In the genomic region with DNA sequence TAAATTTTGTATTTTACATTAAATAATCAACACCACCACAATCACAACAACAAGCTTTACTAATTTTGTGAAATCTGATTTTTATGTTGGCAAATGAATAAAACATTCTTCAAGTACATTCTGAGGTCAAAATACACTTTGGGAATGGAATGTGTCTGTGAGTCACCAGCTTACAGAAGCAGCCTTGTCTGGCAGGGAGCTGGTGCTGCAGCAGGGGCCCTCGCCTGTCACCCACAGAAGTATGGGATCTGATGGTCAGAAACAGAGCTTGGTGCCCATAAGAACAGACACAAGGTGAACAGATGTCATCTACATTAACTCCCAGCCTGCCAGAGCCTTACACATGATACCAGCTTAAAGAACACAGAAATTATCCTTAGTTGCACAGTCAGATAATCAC, we compare ENCODE assay signal across 13 cellular contexts.
A peak's percentile ranks its signal among the peaks of the same experiment; 100 is the strongest.
DNase-seq lines count a peak whose midpoint lies in the region; ATAC-seq and TF ChIP-seq lines count a peak whose summit lies in the region.
"Had no signal": no experiment of that assay in that cellular context is flagged by ENCODE, and none has a peak within 500 bp of the region (broad histone marks: within the 10 kb centered on the region; RNA-seq: fewer than 3 reads in every experiment).

No MANE protein-coding gene starts in this region.

- intact Hi-C loops in Right ventricle myocardium inferior (cut with DNase I), result no loop called here
- intact Hi-C loops in cardiac septum (cut with DNase I), result no loop called here

- H3K4me3 ChIP-seq in astrocyte of the spinal cord (ENCODE audit: low read depth, low read length), result no peak overlapping the region

- no peak for DNase-seq in Right ventricle myocardium inferior (ENCODE audit: missing footprints)
- DNase-seq in cardiac septum (ENCODE audit: low spot score), result no peak
- peak; percentile 88 for DNase-seq in astrocyte of the spinal cord (ENCODE audit: low read depth, low spot score)
- DNase-seq in hepatic stellate cell (ENCODE audit: low spot score), result peak; percentile 34
- DNase-seq in caudate nucleus (lab: John Stamatoyannopoulos, UW), result no peak
- DNase-seq in NCI-H1417 treated with DMSO at 0.1 percent for 48 hours (lab: John Stamatoyannopoulos, UW), result no peak
- no peak for DNase-seq in cortex of kidney (lab: John Stamatoyannopoulos, UW)
- DNase-seq in stimulated activated naive CD4-positive, alpha-beta T cell treated with Interleukin-2 at 50 U/mL for 16 hours (lab: John Stamatoyannopoulos, UW), result no peak
- DNase-seq: activated CD4-positive, alpha-beta T cell treated with anti-CD3 and anti-CD28 coated beads, Interleukin-2, amount 10 ng/mL, durations not matched to agents 7 days and 5 days; activated naive CD4-positive, alpha-beta T cell treated with anti-CD3 and anti-CD28 coated beads for 36 hours; NCI-H226 had no signal

- in situ Hi-C loops in astrocyte of the spinal cord (cut with HindIII; ENCODE audit: low sequenced_read_pairs), result no loop called here

- no peak overlapping the region for H3K27ac ChIP-seq in caudate nucleus (ENCODE audit: low read depth, low read length)
- H3K27ac ChIP-seq: KMS-11 had no signal

- TF ChIP-seq CTCF in astrocyte of the spinal cord (IDR thresholded peaks at IDR 0.05; ENCODE audit: low read depth, low read length), result no peak

- peak; percentile 78 for ATAC-seq in Right ventricle myocardium inferior
- ATAC-seq: natural killer cell treated with Interleukin-12 subunit alpha and Interleukin-12 subunit beta and Interleukin-15 and Interleukin-18, amount 100 ng/mL, for 72 hours had no signal

Comparison
In these comparisons a context has a peak if more than half of its experiments do, and no peak if none do; other contexts are left out.
1. DNase-seq: peak in astrocyte of the spinal cord (single experiment) and hepatic stellate cell (single experiment); none in Right ventricle myocardium inferior (single experiment), cardiac septum (single experiment), caudate nucleus (0 of 61), NCI-H1417 treated with DMSO at 0.1 percent for 48 hours (single experiment), cortex of kidney (single experiment) and stimulated activated naive CD4-positive, alpha-beta T cell treated with Interleukin-2 at 50 U/mL for 16 hours (single experiment).